13 cellular contexts compared by ENCODE assay signal in genomic region chr1:77536813-77537212, GRCh38.
DNase-seq lines count a peak whose midpoint lies in the region; ATAC-seq, FAIRE-seq and TF ChIP-seq lines count a peak whose summit lies in the region.
"Had no signal": no experiment of that assay in that cellular context is flagged by ENCODE, and none has a peak within 500 bp of the region (broad histone marks: within the 10 kb centered on the region; RNA-seq: fewer than 3 reads in every experiment).

No MANE protein-coding gene starts in this region.

- H3K9me3 Mint-ChIP-seq in osteocyte (ENCODE audit: unreplicated experiment): no peaks in the 10 kb centered on the region

- no peaks in the 10 kb centered on the region for H3K79me2 ChIP-seq in OCI-LY7 (ENCODE audit: insufficient read depth, low read depth, low read length)

- no peaks in the 10 kb centered on the region for H3K27me3 Mint-ChIP-seq in osteocyte (ENCODE audit: unreplicated experiment)

- no peaks in the 10 kb centered on the region for H3K36me3 ChIP-seq in OCI-LY7 (ENCODE audit: insufficient read depth, low read length)

- H3K27ac Mint-ChIP-seq in osteocyte (ENCODE audit: unreplicated experiment): peak overlapping the region; percentile 52

- H3K4me1 ChIP-seq in OCI-LY7 (ENCODE audit: insufficient read depth, low read length, poor library complexity, severe bottlenecking): peaks cover 13% of the 10 kb centered on the region

- H3K27ac ChIP-seq in OCI-LY7 (ENCODE audit: low read depth, low read length, poor library complexity, severe bottlenecking): no peak overlapping the region

- no peak overlapping the region for H3K4me3 ChIP-seq in OCI-LY7 (ENCODE audit: low read depth, low read length, poor library complexity, severe bottlenecking)

- H4K20me1 ChIP-seq in OCI-LY7 (ENCODE audit: insufficient read depth, low read length): no peaks in the 10 kb centered on the region

- peak; percentile 94 for FAIRE-seq in RCC 7860 (lab: Jason Lieb, UNC)

- H3K36me3 Mint-ChIP-seq in osteocyte (ENCODE audit: unreplicated experiment): no peaks in the 10 kb centered on the region

- no peak overlapping the region for H3K4me2 ChIP-seq in OCI-LY7 (ENCODE audit: low read length)

- no peak overlapping the region for H2AFZ ChIP-seq in OCI-LY7 (ENCODE audit: low read length)

- DNase-seq in EH (ENCODE audit: low read depth): peak; percentile 98
- DNase-seq in RCC 7860 (ENCODE audit: low spot score): peak; percentile 89
- peak; percentile 65 to 86 for DNase-seq in dermis microvascular lymphatic vessel endothelial cell (ENCODE audit: low read depth in 2 of 2)
- no peak for DNase-seq in osteocyte (ENCODE audit: extremely low spot score, unreplicated experiment)
- DNase-seq in OCI-LY7 (ENCODE audit: low spot score): no peak
- DNase-seq: activated CD4-positive, alpha-beta T cell treated with anti-CD3 and anti-CD28 coated beads for 4 hours; activated effector memory CD4-positive, alpha-beta T cell treated with anti-CD3 and anti-CD28 coated beads, Interleukin-2, amount 50 U/mL, for 16 hours; DMS79 treated with DMSO at 0.1 percent for 48 hours; effector CD8-positive, alpha-beta T cell; SHP77 had no signal

- TF ChIP-seq CTCF in osteocyte (IDR thresholded peaks at IDR 0.05) (no peak), OCI-LY7 (conservative IDR thresholded peaks at IDR 0.05; ENCODE audit: low read length) (no peak)

- no peaks in the 10 kb centered on the region for H3K9me3 ChIP-seq in OCI-LY7 (ENCODE audit: low read length)

- H3K4me3 Mint-ChIP-seq in osteocyte (ENCODE audit: unreplicated experiment): no peak overlapping the region

- peaks cover 47% of the 10 kb centered on the region for H3K4me1 Mint-ChIP-seq in osteocyte (ENCODE audit: unreplicated experiment)

- CTCF ChIA-PET in OCI-LY7 (lab: Charles Lee; ENCODE audit: unreplicated experiment): no interaction called here

- BruUV-seq in OCI-LY7 (replicated peaks; lab: Mats Ljungman, UMichigan): no TSS peak

- no peaks in the 10 kb centered on the region for H3K9me2 ChIP-seq in OCI-LY7 (ENCODE audit: insufficient read depth, low read length)

- no peak for ATAC-seq in HG02798 (IDR thresholded peaks at IDR 0.05; ENCODE audit: poor library complexity, unreplicated experiment)
- no peak for ATAC-seq in GM21529 (IDR thresholded peaks at IDR 0.05; ENCODE audit: unreplicated experiment)
- no peak for ATAC-seq in HG03108 (IDR thresholded peaks at IDR 0.05; ENCODE audit: unreplicated experiment)

- POLR2A ChIA-PET in OCI-LY7 (lab: Charles Lee): interaction anchor here (0.6 to 1.6 kb wide), 5 partner anchors 9 to 67 kb away, joined by 3 to 6 read pairs (median 3); no protein-coding TSS in a partner anchor

- intact Hi-C loops in OCI-LY7 (cut with micrococcal nuclease; ENCODE audit: unreplicated experiment): no loop called here

Comparison
In these comparisons a context has a peak if more than half of its experiments do, and no peak if none do; other contexts are left out.
1. DNase-seq: peak in EH (single experiment), RCC 7860 (single experiment) and dermis microvascular lymphatic vessel endothelial cell (2 of 2); none in osteocyte (single experiment) and OCI-LY7 (single experiment).